ENCODE assay signal across 23 cellular contexts in genomic region chr15:79900087-79900486, GRCh38. TPM values are rescaled to one million over a fixed set of nuclear protein-coding genes. Genes with fewer than 3 reads are reported as not detected.
A peak's percentile ranks its signal among the peaks of the same experiment; 100 is the strongest.
DNase-seq lines count a peak whose midpoint lies in the region; ATAC-seq and TF ChIP-seq lines count a peak whose summit lies in the region.
"Had no signal": no experiment of that assay in that cellular context is flagged by ENCODE, and none has a peak within 500 bp of the region (broad histone marks: within the 10 kb centered on the region; RNA-seq: fewer than 3 reads in every experiment).

No MANE protein-coding gene starts in this region.

- H3K4me2 ChIP-seq in OCI-LY3 (ENCODE audit: low read length), result no peak overlapping the region
- H3K4me2 ChIP-seq: KMS-11 had no signal

- TF ChIP-seq CTCF in HL-60 (IDR thresholded peaks at IDR 0.05; ENCODE audit: insufficient read depth, low read length), result no peak
- TF ChIP-seq CTCF in OCI-LY3 (IDR thresholded peaks at IDR 0.05; ENCODE audit: low read depth, low read length), result no peak
- TF ChIP-seq CTCF in lower lobe of right lung (IDR thresholded peaks at IDR 0.05), result no peak
- no peak for TF ChIP-seq CTCF in type B pancreatic cell (conservative IDR thresholded peaks at IDR 0.05)

- no peaks in the 10 kb centered on the region for H4K20me1 ChIP-seq in OCI-LY3 (ENCODE audit: insufficient read depth, low read length)

- H3K9me3 Mint-ChIP-seq in type B pancreatic cell, result no peaks in the 10 kb centered on the region
- H3K9me3 Mint-ChIP-seq: mesothelial cell of epicardium, neural crest cell had no signal

- H3K27ac ChIP-seq in HL-60 (replicated peaks) (peak overlapping the region; percentile 27; the same call in 1 of the 2 replicates), OCI-LY3 (ENCODE audit: low read length) (peak overlapping the region; percentile 14; the same call in 1 of the 2 replicates), lower lobe of right lung (peak overlapping the region; percentile 61)
- H3K27ac ChIP-seq: 22Rv1, KMS-11, prostate gland had no signal

- no peak overlapping the region for H2AFZ ChIP-seq in OCI-LY3 (ENCODE audit: low read depth, low read length)

- H3K79me2 ChIP-seq in OCI-LY3 (ENCODE audit: low read length), result peaks cover 52% of the 10 kb centered on the region

- H3K9me3 ChIP-seq in OCI-LY3 (ENCODE audit: insufficient read depth, low read length) (no peaks in the 10 kb centered on the region), lower lobe of right lung (no peaks in the 10 kb centered on the region)
- H3K9me3 ChIP-seq: BE2C, HAP-1, prostate gland had no signal

- H3K9ac ChIP-seq in OCI-LY3 (ENCODE audit: low read length), result no peak overlapping the region
- H3K9ac ChIP-seq: KMS-11 had no signal

- H3K4me3 ChIP-seq in HL-60 (replicated peaks; ENCODE audit: insufficient read depth, low read length) (no peak overlapping the region), OCI-LY3 (ENCODE audit: low read length) (no peak overlapping the region), lower lobe of right lung (no peak overlapping the region)
- H3K4me3 ChIP-seq: HAP-1, prostate gland, skin epidermis had no signal

- no peak for ATAC-seq in lower lobe of right lung
- ATAC-seq in HG02884 (IDR thresholded peaks at IDR 0.05; ENCODE audit: unreplicated experiment), result no peak
- ATAC-seq in left colon, result no peak

- H3K4me1 ChIP-seq in OCI-LY3 (ENCODE audit: low read length) (peaks cover 66% of the 10 kb centered on the region), lower lobe of right lung (peaks cover 35% of the 10 kb centered on the region)
- H3K4me1 ChIP-seq: prostate gland had no signal

- no peaks in the 10 kb centered on the region for H3K27me3 Mint-ChIP-seq in type B pancreatic cell

- H3K27me3 ChIP-seq in HL-60 (ENCODE audit: insufficient read depth, poor library complexity, severe bottlenecking) (no peaks in the 10 kb centered on the region), OCI-LY3 (ENCODE audit: low read depth, low read length) (no peaks in the 10 kb centered on the region), lower lobe of right lung (ENCODE audit: low read depth) (no peaks in the 10 kb centered on the region)
- H3K27me3 ChIP-seq: BE2C had no signal

- H3K27ac Mint-ChIP-seq in type B pancreatic cell, result no peak overlapping the region
- H3K27ac Mint-ChIP-seq: activated T-helper 1 cell treated with anti-CD3 and anti-CD28 coated beads, Interleukin-12 subunit alpha, Interleukin-12 subunit beta, Interleukin-2, Interleukin-4 antibody, amounts not matched to agents 30 ng/mL and 10 ng/mL and 1 ng/mL, durations not matched to agents 14 hours and 24 hours and 36 hours; mesothelial cell of epicardium had no signal

- DNase-seq in NOMO-1 treated with DMSO at 0.1 percent for 48 hours (lab: John Stamatoyannopoulos, UW; ENCODE audit: unreplicated experiment), result peak; percentile 17
- DNase-seq in NOMO-1 (lab: John Stamatoyannopoulos, UW; ENCODE audit: unreplicated experiment in 2 of 2), result no peak
- peak in 1 of 2 experiments; percentile 48 for DNase-seq in HL-60 (ENCODE audit: low read depth in 1 of 2, low spot score in 1 of 2)
- DNase-seq in lower lobe of right lung, result no peak
- no peak for DNase-seq in type B pancreatic cell (ENCODE audit: extremely low spot score, unreplicated experiment)
- DNase-seq in left colon, result no peak
- DNase-seq: activated CD4-positive, alpha-beta T cell treated with anti-CD3 and anti-CD28 coated beads, Interleukin-2, amount 50 U/mL, for 4 hours; BE2C; DMS 273 treated with DMSO at 0.1 percent for 48 hours; NCI-H1694; RPMI8226; stimulated activated CD4-positive, alpha-beta T cell treated with anti-CD3 and anti-CD28 coated beads, Interleukin-4, amount 100 ng/mL, for 24 hours had no signal

- peaks cover 18% of the 10 kb centered on the region for H3K36me3 Mint-ChIP-seq in type B pancreatic cell

- intact Hi-C loops in lower lobe of right lung (cut with DNase I), result no loop called here
- intact Hi-C loops in left colon (cut with DNase I, micrococcal nuclease), result no loop called here

- no peak overlapping the region for H3K4me3 Mint-ChIP-seq in type B pancreatic cell
- H3K4me3 Mint-ChIP-seq: activated T-helper 1 cell treated with anti-CD3 and anti-CD28 coated beads, Interleukin-12 subunit alpha, Interleukin-12 subunit beta, Interleukin-2, Interleukin-4 antibody, amounts not matched to agents 30 ng/mL and 10 ng/mL and 1 ng/mL, durations not matched to agents 14 hours and 24 hours and 36 hours; brain; mesothelial cell of epicardium; neural crest cell had no signal

- H3K36me3 ChIP-seq in OCI-LY3 (replicated peaks; ENCODE audit: low read depth, low read length) (peaks cover 18% of the 10 kb centered on the region), lower lobe of right lung (no peaks in the 10 kb centered on the region)
- H3K36me3 ChIP-seq: BE2C, HAP-1, prostate gland had no signal

- peaks cover 24% of the 10 kb centered on the region for H3K4me1 Mint-ChIP-seq in type B pancreatic cell (ENCODE audit: unreplicated experiment)

RNA-seq across cellular contexts. Expression of gene MTHFS, which starts 3.3 kb away (rescaled TPM):
- total RNA-seq in lower lobe of right lung (37.4 TPM), type B pancreatic cell (ENCODE audit: low replicate concordance) (22.7 and 27.6 TPM in 2 replicates), left colon (10 to 100 TPM; 20.0 to 22.0 TPM)
